In genomic region chr19:21767065-21767800, GRCh38 we compare ENCODE assay signal across 1 cellular context.
TF ChIP-seq lines count a peak whose summit lies in the region.

Gene ZNF100 (minus strand): TSS chr19:21767579. CDS start chr19:21767429, 150 bp downstream.

TF ChIP-seq in GM12878, 131 proteins besides CTCF, POLR2A, EP300 and RAD21 (continued from another document and continues in another):
- TF ChIP-seq POU2F2 (IDR thresholded peaks at IDR 0.05; ENCODE audit: borderline replicate concordance, low read depth, low read length) (peak; percentile 50; the same call in 1 of the 3 replicates), PML (IDR thresholded peaks at IDR 0.05; ENCODE audit: low read length) (peak; percentile 82), CHD2 (IDR thresholded peaks at IDR 0.05; ENCODE audit: borderline replicate concordance, low read depth, low read length) (peak; percentile 82), PRDM15 (CRISPR knock-in tag; IDR thresholded peaks at IDR 0.05) (no peak), GABPA (IDR thresholded peaks at IDR 0.05; ENCODE audit: low read depth) (0 out of 2 replicates have a peak, but pooled peaks have one; percentile 59), ZBTB40 (IDR thresholded peaks at IDR 0.05; ENCODE audit: borderline replicate concordance) (peak; percentile 21; the same call in 1 of the 2 replicates), ZNF24 (IDR thresholded peaks at IDR 0.05) (no peak), ZZZ3 (IDR thresholded peaks at IDR 0.05; ENCODE audit: control insufficient read depth, insufficient read length, low read depth) (no peak), HDAC6 (IDR thresholded peaks at IDR 0.05; ENCODE audit: unreplicated experiment) (no peak), RUNX3 (IDR thresholded peaks at IDR 0.05; ENCODE audit: low read length) (peak; percentile 28), HCFC1 (IDR thresholded peaks at IDR 0.05; ENCODE audit: low read length) (0 out of 2 replicates have a peak, but pooled peaks have one; percentile 24), FOXK2 (IDR thresholded peaks at IDR 0.05) (no peak), SRF (IDR thresholded peaks at IDR 0.05; ENCODE audit: low read depth in 2 of 2, low read length in 2 of 2) (no peak), NBN (IDR thresholded peaks at IDR 0.05) (peak; percentile 74; the same call in 1 of the 2 replicates), NKRF (conservative IDR thresholded peaks at IDR 0.05) (peak; percentile 95), CHD4 (IDR thresholded peaks at IDR 0.05) (no peak), ATF7 (IDR thresholded peaks at IDR 0.05; ENCODE audit: low read depth) (no peak), IKZF2 (IDR thresholded peaks at IDR 0.05) (peak; percentile 64; a peak in 1 of 4 replicates), EGR1 (IDR thresholded peaks at IDR 0.05; ENCODE audit: borderline replicate concordance in 1 of 2, low read depth in 2 of 2, low read length in 2 of 2) (no peak), GATAD2B (conservative IDR thresholded peaks at IDR 0.05; ENCODE audit: low read depth) (0 out of 2 replicates have a peak, but pooled peaks have one; percentile 48), SREBF1 (IDR thresholded peaks at IDR 0.05; ENCODE audit: low read length) (no peak), PBX3 (IDR thresholded peaks at IDR 0.05; ENCODE audit: insufficient replicate concordance, low read depth, low read length) (peak; percentile 96), E2F4 (IDR thresholded peaks at IDR 0.05; ENCODE audit: low read depth, low read length) (peak; percentile 78), HDGF (IDR thresholded peaks at IDR 0.05) (0 out of 2 replicates have a peak, but pooled peaks have one; percentile 27), EED (IDR thresholded peaks at IDR 0.05; ENCODE audit: low read depth) (peak; percentile 64), E4F1 (IDR thresholded peaks at IDR 0.05; ENCODE audit: borderline replicate concordance, partially characterized antibody) (peak; percentile 61), SMAD5 (IDR thresholded peaks at IDR 0.05; ENCODE audit: low read depth) (peak; percentile 69), TARDBP (IDR thresholded peaks at IDR 0.05; ENCODE audit: borderline replicate concordance) (no peak), RFX5 (IDR thresholded peaks at IDR 0.05; ENCODE audit: low read depth, low read length) (peak; percentile 50; the same call in 1 of the 2 replicates), NRF1 (conservative IDR thresholded peaks at IDR 0.05; ENCODE audit: low read depth, low read length) (no peak), POLR2AphosphoS2 (IDR thresholded peaks at IDR 0.05; ENCODE audit: low read depth, low read length) (no peak), ZNF384 (IDR thresholded peaks at IDR 0.05; ENCODE audit: borderline replicate concordance, low read depth, low read length) (no peak), SKIL (IDR thresholded peaks at IDR 0.05; ENCODE audit: low read depth, poor library complexity, severe bottlenecking) (no peak), REST (IDR thresholded peaks at IDR 0.05; ENCODE audit: low read depth, low read length) (no peak), SPI1 (IDR thresholded peaks at IDR 0.05; ENCODE audit: borderline replicate concordance, insufficient read depth, low read depth, low read length) (peak; percentile 92; the same call in 1 of the 2 replicates), STAT3 (IDR thresholded peaks at IDR 0.05; ENCODE audit: low read depth, low read length) (no peak), MEF2A (IDR thresholded peaks at IDR 0.05; ENCODE audit: insufficient read depth, low read depth, low read length) (no peak), WRNIP1 (IDR thresholded peaks at IDR 0.05; ENCODE audit: borderline replicate concordance, low read depth, low read length) (no peak)
